8 cellular contexts compared by ENCODE assay signal in the genomic region with DNA sequence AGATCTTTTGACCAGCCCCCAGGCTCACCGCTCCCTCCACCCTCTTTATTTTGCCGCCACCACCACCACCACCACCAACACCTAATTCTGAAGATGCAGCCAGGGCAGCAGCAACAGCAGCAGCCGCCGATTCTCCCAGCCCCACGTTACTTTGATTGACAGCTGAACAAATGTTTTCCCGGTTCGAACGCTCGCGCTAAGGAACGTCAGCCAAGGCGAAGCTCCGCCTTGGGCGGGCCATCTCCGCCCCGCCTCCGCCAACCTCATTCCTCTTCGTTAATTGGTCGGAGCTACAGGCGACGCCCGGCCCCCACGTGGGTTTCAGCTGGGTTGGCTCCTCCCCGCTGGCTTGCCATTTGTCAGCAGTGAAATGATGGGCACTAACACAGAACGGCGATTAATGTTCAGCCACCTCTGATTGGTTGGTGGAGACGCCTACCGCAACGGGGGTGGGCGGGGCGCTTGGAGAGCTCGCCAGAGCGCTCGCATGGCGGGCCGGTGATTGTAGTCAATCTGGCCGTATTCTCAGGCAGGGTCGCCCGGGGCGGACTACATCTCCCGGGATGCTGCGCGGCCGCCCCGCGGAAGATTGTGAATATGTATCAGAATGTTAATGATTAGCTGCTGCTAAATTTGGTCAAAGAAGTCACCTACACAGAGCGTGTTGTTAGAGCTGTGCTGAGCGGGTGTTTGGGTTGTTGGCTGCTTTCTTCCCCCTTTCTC. TPM values are rescaled to one million over a fixed set of nuclear protein-coding genes. Genes with fewer than 3 reads are reported as not detected.
DNase-seq lines count a peak whose midpoint lies in the region; ATAC-seq, FAIRE-seq and TF ChIP-seq lines count a peak whose summit lies in the region.

A gene (plus strand): TSS at position 657 of the 723 bp plus-strand sequence. CDS start 826 bp downstream, outside the sequence.

- H2AFZ ChIP-seq in H1 (ENCODE audit: low read length), result no peak within 1 kb of the TSS

- TF ChIP-seq EP300 in H1 (IDR thresholded peaks at IDR 0.05; ENCODE audit: borderline replicate concordance in 1 of 2, low read depth in 2 of 2, low read length in 2 of 2), result peak in 1 of 2 experiments; percentile 3; a peak in 1 of 3 replicates

- H3K4me3 Mint-ChIP-seq in activated CD8-positive, alpha-beta memory T cell treated with anti-CD3 and anti-CD28 coated beads, Interleukin-2, amount 10 ng/mL, durations not matched to agents 7 days and 5 days, result no peak within 1 kb of the TSS

- 1% methylated on average over 42 of the region's 48 CpGs; no CpG with 5 or more reads in 1 of the 2 experiments for WGBS in H1 (ENCODE audit: extremely low coverage in 1 of 2, insufficient coverage in 1 of 2, insufficient read length in 1 of 2, insufficient replicate concordance in 2 of 2, low coverage in 1 of 2, low lambda C conversion rate in 2 of 2, missing lambda C conversion rate in 1 of 2), 2 experiments

- H4K5ac ChIP-seq in H1 (ENCODE audit: insufficient read length, low read depth, low read length), result peak within 1 kb of the TSS; percentile 85

- no peaks in the 10 kb centered on the region for H3K79me1 ChIP-seq in H1 (ENCODE audit: low read depth, low read length)

- DNase-seq in COLO829 (ENCODE audit: low spot score) (peak; percentile 98), HT1080 (ENCODE audit: low read depth) (peak; percentile 100), NOMO-1 (lab: John Stamatoyannopoulos, UW; ENCODE audit: unreplicated experiment in 2 of 2) (peak; percentile 94 to 97), H1 (ENCODE audit: low read depth in 1 of 2, low spot score in 2 of 2) (peak; percentile 97 to 100), medulla oblongata (ENCODE audit: extremely low spot score) (peak; percentile 100)
- DNase-seq in activated CD8-positive, alpha-beta memory T cell treated with anti-CD3 and anti-CD28 coated beads, Interleukin-2, amount 10 ng/mL, durations not matched to agents 7 days and 5 days, result peak; percentile 100
- DNase-seq in stimulated activated CD4-positive, alpha-beta T cell treated with anti-CD3 and anti-CD28 coated beads, TNF-alpha, amount 100 ng/mL, for 48 hours (ENCODE audit: low read depth in 3 of 3), result peak; percentile 98 to 100 (median 98)

- peak within 1 kb of the TSS; percentile 86 to 88 for H3K4me2 ChIP-seq in H1 (ENCODE audit: insufficient read depth in 1 of 2, low read depth in 2 of 2, low read length in 2 of 2)

- peak within 1 kb of the TSS; percentile 92 for H3K27ac ChIP-seq in H1 (ENCODE audit: low read depth, low read length)

- peak within 1 kb of the TSS; percentile 70 for H4K91ac ChIP-seq in H1 (replicated peaks; ENCODE audit: insufficient read length, low read length)

- peak within 1 kb of the TSS; percentile 67 for H3K27ac Mint-ChIP-seq in activated CD8-positive, alpha-beta memory T cell treated with anti-CD3 and anti-CD28 coated beads, Interleukin-2, amount 10 ng/mL, durations not matched to agents 7 days and 5 days

- no peak within 1 kb of the TSS for H2BK15ac ChIP-seq in H1 (ENCODE audit: low read length)

- H3K4me3 ChIP-seq in H1 (ENCODE audit: extremely low read depth in 1 of 4, insufficient read depth in 2 of 4, low read depth in 3 of 4, low read length in 4 of 4), result peak within 1 kb of the TSS; percentile 81 to 99 (median 82)

- peaks cover 15% of the 10 kb centered on the region for H3K36me3 Mint-ChIP-seq in activated CD8-positive, alpha-beta memory T cell treated with anti-CD3 and anti-CD28 coated beads, Interleukin-2, amount 10 ng/mL, durations not matched to agents 7 days and 5 days

- H3K56ac ChIP-seq in H1 (replicated peaks; ENCODE audit: insufficient read length, low read depth, low read length), result peak within 1 kb of the TSS; percentile 32

- no peak within 1 kb of the TSS for H2AK5ac ChIP-seq in H1 (ENCODE audit: low read depth, low read length)

- H2BK12ac ChIP-seq in H1 (ENCODE audit: low read depth, low read length), result peak within 1 kb of the TSS; percentile 77; the same call in 1 of the 2 replicates

- no peaks in the 10 kb centered on the region for H3K9me3 ChIP-seq in H1 (ENCODE audit: insufficient read depth in 2 of 2, low read depth in 1 of 2, low read length in 1 of 2)

- ATAC-seq in GM21360 (IDR thresholded peaks at IDR 0.05; ENCODE audit: unreplicated experiment), result peak; percentile 89
- ATAC-seq in activated CD8-positive, alpha-beta memory T cell treated with anti-CD3 and anti-CD28 coated beads, Interleukin-2, amount 10 ng/mL, durations not matched to agents 7 days and 5 days, result peak; percentile 88

- no peak within 1 kb of the TSS for H3K14ac ChIP-seq in H1 (ENCODE audit: insufficient read length)

- H3K9ac ChIP-seq in H1 (replicated peaks in 1 of 4; ENCODE audit: extremely low read depth in 1 of 4, low read depth in 3 of 4, low read length in 3 of 4), result peak within 1 kb of the TSS; percentile 81 to 94 (median 89)

- H2BK120ac ChIP-seq in H1 (replicated peaks; ENCODE audit: low read depth, low read length), result no peak within 1 kb of the TSS

- H3K4me1 ChIP-seq in H1 (replicated peaks in 1 of 4; ENCODE audit: control insufficient read depth in 3 of 4, insufficient read depth in 4 of 4, low read length in 3 of 4), result peaks cover 0 to 8% (median 3%) of the 10 kb centered on the region in 4 experiments; a peak in 2 of 7 replicates

- H3K4ac ChIP-seq in H1 (replicated peaks; ENCODE audit: insufficient read length, low read depth, low read length), result peak within 1 kb of the TSS; percentile 34

- no peaks in the 10 kb centered on the region for H4K20me1 ChIP-seq in H1 (replicated peaks in 1 of 2; ENCODE audit: control insufficient read depth in 1 of 2, insufficient read depth in 2 of 2, low read length in 2 of 2)

- peaks cover 31% of the 10 kb centered on the region for H3K4me1 Mint-ChIP-seq in activated CD8-positive, alpha-beta memory T cell treated with anti-CD3 and anti-CD28 coated beads, Interleukin-2, amount 10 ng/mL, durations not matched to agents 7 days and 5 days

- H3K18ac ChIP-seq in H1 (ENCODE audit: extremely low read depth, low read length), result peak within 1 kb of the TSS; percentile 55; the same call in 1 of the 2 replicates

- CTCF ChIA-PET in activated CD8-positive, alpha-beta memory T cell treated with anti-CD3 and anti-CD28 coated beads, Interleukin-2, amount 10 ng/mL, durations not matched to agents 7 days and 5 days (lab: Charles Lee), result interaction anchor here (0.7 to 1.5 kb wide), 3 partner anchors 13 to 241 kb away, joined by 3 to 4 read pairs (median 3); no protein-coding TSS in a partner anchor
- CTCF ChIA-PET in H1 (lab: Charles Lee; ENCODE audit: partially characterized antibody), result interaction anchor here (0.9 to 1.7 kb wide), 6 partner anchors 13 to 413 kb away, joined by 3 to 5 read pairs (median 4); no protein-coding TSS in a partner anchor

- FAIRE-seq in H1 (lab: Jason Lieb, UNC), result peak; percentile 98

- peaks cover 0 to 32% of the 10 kb centered on the region in 2 experiments; a peak in 2 of 4 replicates for H3K79me2 ChIP-seq in H1 (ENCODE audit: control insufficient read depth in 1 of 2, insufficient read depth in 2 of 2, low read length in 2 of 2)

- no peaks in the 10 kb centered on the region for H3K27me3 ChIP-seq in H1 (replicated peaks in 1 of 4; ENCODE audit: control insufficient read depth in 3 of 4, extremely low read depth in 1 of 4, insufficient read depth in 3 of 4, low read length in 3 of 4)

- POLR2A ChIA-PET in H1 (lab: Charles Lee; ENCODE audit: partially characterized antibody), result interaction anchor here (0.6 to 2.6 kb wide), 40 partner anchors 11 to 1275 kb away, joined by 3 to 36 read pairs (median 4); a partner anchor contains a TSS

- no peak for TF ChIP-seq CTCF in H1 (IDR thresholded peaks at IDR 0.05; ENCODE audit: control extremely low read depth in 1 of 3, insufficient read depth in 1 of 3, low read depth in 1 of 3, low read length in 3 of 3)

- H3K27me3 Mint-ChIP-seq in activated CD8-positive, alpha-beta memory T cell treated with anti-CD3 and anti-CD28 coated beads, Interleukin-2, amount 10 ng/mL, durations not matched to agents 7 days and 5 days, result peaks cover 5% of the 10 kb centered on the region

- peak; percentile 92 to 98 for TF ChIP-seq POLR2A in H1 (IDR thresholded peaks at IDR 0.05; ENCODE audit: control extremely low read depth in 1 of 2, low read depth in 2 of 2, low read length in 2 of 2)

- no peaks in the 10 kb centered on the region for H3K9me3 Mint-ChIP-seq in activated CD8-positive, alpha-beta memory T cell treated with anti-CD3 and anti-CD28 coated beads, Interleukin-2, amount 10 ng/mL, durations not matched to agents 7 days and 5 days (ENCODE audit: low read depth)

- H3K36me3 ChIP-seq in H1 (ENCODE audit: control insufficient read depth in 2 of 4, insufficient read depth in 4 of 4, low read length in 3 of 4), result peaks cover 0 to 8% (median 0%) of the 10 kb centered on the region in 4 experiments; a peak in 1 of 8 replicates

- peak within 1 kb of the TSS; percentile 96 for H4K8ac ChIP-seq in H1 (ENCODE audit: extremely low read depth, insufficient read depth, low read length)

- H2BK5ac ChIP-seq in H1 (ENCODE audit: low read depth, low read length), result peak within 1 kb of the TSS; percentile 95

- peaks cover 8% of the 10 kb centered on the region for H3K23me2 ChIP-seq in H1 (ENCODE audit: low read depth, low read length)

- no peak within 1 kb of the TSS for H3K23ac ChIP-seq in H1 (ENCODE audit: insufficient read length)

- no peak for TF ChIP-seq RAD21 in H1 (IDR thresholded peaks at IDR 0.05 in 1 of 2, conservative IDR thresholded peaks at IDR 0.05 in 1 of 2; ENCODE audit: low read depth in 2 of 2, low read length in 2 of 2)

- no peak within 1 kb of the TSS for H2BK20ac ChIP-seq in H1 (ENCODE audit: low read length)

TF ChIP-seq in H1, 55 proteins besides CTCF, POLR2A, EP300 and RAD21 (continues in another document):
- peak; percentile 41; the same call in 1 of the 2 replicates for TF ChIP-seq YY1 (IDR thresholded peaks at IDR 0.05; ENCODE audit: low read depth, low read length)
- TF ChIP-seq GTF2F1 (IDR thresholded peaks at IDR 0.05; ENCODE audit: borderline replicate concordance, low read depth, low read length), result peak; percentile 89
- no peak for TF ChIP-seq MAFK (IDR thresholded peaks at IDR 0.05; ENCODE audit: low read depth, low read length)

RNA-seq across cellular contexts. Expression of the gene that starts here (rescaled TPM):
- total RNA-seq in HT1080 (2014; rRNA removed; shearing (Covaris generic)), result 38.3 and 39.7 TPM in 2 replicates
- polyA plus RNA-seq in HT1080 (2015; cell fraction: cytosol; rRNA removed), result 32.3 and 45.7 TPM in 2 replicates
- 64.5 and 75.1 TPM in 2 replicates for polyA plus RNA-seq in HT1080 (2015; cell fraction: nucleus; rRNA removed)
- total RNA-seq in activated CD8-positive, alpha-beta memory T cell treated with anti-CD3 and anti-CD28 coated beads, Interleukin-2, amount 10 ng/mL, durations not matched to agents 7 days and 5 days, result 10 to 100 TPM; 41.2 to 45.8 TPM
- total RNA-seq in H1 (2021; fragmentation: NEBNext Ultra II Directional; extraction: Animal tissue kit (Norgen Biotek cat#: 25700)), result 36.9 and 39.2 TPM in 2 replicates
- 32.4 and 37.2 TPM in 2 replicates for polyA plus RNA-seq in H1 (2011; rRNA removed)
- polyA plus RNA-seq in H1 (2011; cell fraction: cytosol; rRNA removed), result 32.6 TPM
- polyA plus RNA-seq in H1 (2011; cell fraction: nucleus; rRNA removed), result 50.9 TPM
- 26.7 to 31.6 TPM (median 27.9 TPM) in 4 replicates for polyA plus RNA-seq in H1 (2012, experiment 1 of 2)
- 7.9 TPM for polyA plus RNA-seq in H1 (2012, experiment 2 of 2)
- 22.4 TPM for polyA plus RNA-seq in H1 (2013, experiment 1 of 2)
- 23.5 TPM for polyA plus RNA-seq in H1 (2013, experiment 2 of 2)
- 75.3 and 97.5 TPM in 2 replicates for polyA minus RNA-seq in H1 (2011; rRNA and poly(A)+ RNA removed)
- polyA minus RNA-seq in H1 (2011; cell fraction: cytosol; rRNA and poly(A)+ RNA removed), result 50.1 TPM
- 129 TPM for polyA minus RNA-seq in H1 (2011; cell fraction: nucleus; rRNA and poly(A)+ RNA removed)

Comparison
In these comparisons a context has a peak if more than half of its experiments do, and no peak if none do; other contexts are left out.
1. Peak in every context shown above with its lines: DNase-seq, ATAC-seq, H3K4me3 ChIP-seq and H3K27ac ChIP-seq.